1 cellular context compared by ENCODE assay signal in genomic region chr9:15510789-15511575, GRCh38.
TF ChIP-seq lines count a peak whose summit lies in the region.

TSS of gene PSIP1 (minus strand) at chr9:15510970. CDS start at chr9:15510188, 782 bp downstream.

TF ChIP-seq in HepG2, 621 proteins besides CTCF, POLR2A, EP300 and RAD21 (continued from another document and continues in another):
- TF ChIP-seq JUNB (CRISPR knock-in tag; IDR thresholded peaks at IDR 0.05; ENCODE audit: borderline replicate concordance) (no peak), ZSCAN20 (CRISPR knock-in tag; IDR thresholded peaks at IDR 0.05; ENCODE audit: borderline replicate concordance) (0 out of 2 replicates have a peak, but pooled peaks have one; percentile 20), SRY (CRISPR knock-in tag; IDR thresholded peaks at IDR 0.05) (peak; percentile 64; the same call in 1 of the 2 replicates), DMAP1 (CRISPR knock-in tag; IDR thresholded peaks at IDR 0.05) (peak; percentile 31; the same call in 1 of the 2 replicates), KMT2B (CRISPR knock-in tag; IDR thresholded peaks at IDR 0.05) (peak; percentile 76), ZNF232 (CRISPR knock-in tag; IDR thresholded peaks at IDR 0.05; ENCODE audit: borderline replicate concordance) (peak; percentile 21; the same call in 1 of the 2 replicates), KDM4B (CRISPR knock-in tag; IDR thresholded peaks at IDR 0.05) (no peak), ZFP37 (CRISPR knock-in tag; IDR thresholded peaks at IDR 0.05; ENCODE audit: borderline replicate concordance) (no peak), ZNF772 (CRISPR knock-in tag; IDR thresholded peaks at IDR 0.05) (no peak; the same call in 1 of the 2 replicates), ZNF597 (CRISPR knock-in tag; IDR thresholded peaks at IDR 0.05) (0 out of 2 replicates have a peak, but pooled peaks have one; percentile 31), MXD3 (CRISPR knock-in tag; IDR thresholded peaks at IDR 0.05) (peak; percentile 44; the same call in 1 of the 2 replicates), ZNF317 (CRISPR knock-in tag; IDR thresholded peaks at IDR 0.05) (0 out of 2 replicates have a peak, but pooled peaks have one; percentile 41), CCDC6 (CRISPR knock-in tag; IDR thresholded peaks at IDR 0.05) (peak; percentile 71; the same call in 1 of the 2 replicates), HNRNPLL (IDR thresholded peaks at IDR 0.05; ENCODE audit: low read depth, low read length, poor library complexity, severe bottlenecking) (peak; percentile 99), CREBL2 (CRISPR knock-in tag; IDR thresholded peaks at IDR 0.05; ENCODE audit: borderline replicate concordance) (no peak), ZNF546 (CRISPR knock-in tag; conservative IDR thresholded peaks at IDR 0.05) (peak; percentile 79; the same call in 1 of the 2 replicates), AFF4 (CRISPR knock-in tag; IDR thresholded peaks at IDR 0.05) (no peak), ZNF746 (CRISPR knock-in tag; IDR thresholded peaks at IDR 0.05) (peak; percentile 48; the same call in 1 of the 2 replicates), HDAC1 (CRISPR knock-in tag; IDR thresholded peaks at IDR 0.05) (peak; percentile 40), ETS1 (CRISPR knock-in tag; IDR thresholded peaks at IDR 0.05) (no peak), KLF15 (CRISPR knock-in tag; IDR thresholded peaks at IDR 0.05; ENCODE audit: borderline replicate concordance) (peak; percentile 59; the same call in 1 of the 2 replicates), PRDM10 (CRISPR knock-in tag; IDR thresholded peaks at IDR 0.05; ENCODE audit: low read depth) (peak; percentile 99), TAF1 (CRISPR knock-in tag; IDR thresholded peaks at IDR 0.05) (peak; percentile 86), ZNF275 (CRISPR knock-in tag; IDR thresholded peaks at IDR 0.05; ENCODE audit: borderline replicate concordance) (peak; percentile 64; the same call in 1 of the 2 replicates), AGO2 (optimal IDR thresholded peaks at IDR 0.05; ENCODE audit: low read depth, low read length) (no peak), ZNF142 (CRISPR knock-in tag; IDR thresholded peaks at IDR 0.05) (peak; percentile 63), ZNF256 (CRISPR knock-in tag; conservative IDR thresholded peaks at IDR 0.05) (0 out of 2 replicates have a peak, but pooled peaks have one; percentile 10), ZNF468 (CRISPR knock-in tag; IDR thresholded peaks at IDR 0.05) (0 out of 2 replicates have a peak, but pooled peaks have one; percentile 77), PRPF4 (IDR thresholded peaks at IDR 0.05; ENCODE audit: low read depth, low read length, poor library complexity, severe bottlenecking) (peak; percentile 69), ZFX (CRISPR knock-in tag; IDR thresholded peaks at IDR 0.05; ENCODE audit: low read depth) (peak; percentile 79), SAP130 (CRISPR knock-in tag; IDR thresholded peaks at IDR 0.05; ENCODE audit: low read depth) (peak; percentile 82), ESRRA (CRISPR knock-in tag; IDR thresholded peaks at IDR 0.05; ENCODE audit: low read depth) (peak; percentile 18), HOXA7 (CRISPR knock-in tag; IDR thresholded peaks at IDR 0.05) (no peak), MAX (IDR thresholded peaks at IDR 0.05) (peak; percentile 66), ZNF558 (CRISPR knock-in tag; IDR thresholded peaks at IDR 0.05; ENCODE audit: borderline replicate concordance) (0 out of 2 replicates have a peak, but pooled peaks have one; percentile 16), JUN (CRISPR knock-in tag; IDR thresholded peaks at IDR 0.05) (no peak), E2F2 (CRISPR knock-in tag; IDR thresholded peaks at IDR 0.05; ENCODE audit: borderline replicate concordance) (peak; percentile 53), TFDP2 (CRISPR knock-in tag; IDR thresholded peaks at IDR 0.05) (peak; percentile 80)
